In genomic region chr15:42577514-42578031, GRCh38 we compare ENCODE assay signal across 10 cellular contexts. TPM values are rescaled to one million over a fixed set of nuclear protein-coding genes. Genes with fewer than 3 reads are reported as not detected.
A peak's percentile ranks its signal among the peaks of the same experiment; 100 is the strongest.
DNase-seq lines count a peak whose midpoint lies in the region; ATAC-seq and TF ChIP-seq lines count a peak whose summit lies in the region.
"Had no signal": no experiment of that assay in that cellular context is flagged by ENCODE, and none has a peak within 500 bp of the region (broad histone marks: within the 10 kb centered on the region; RNA-seq: fewer than 3 reads in every experiment).

No MANE protein-coding gene starts in this region.

- peak overlapping the region; percentile 65 for H3K4me3 ChIP-seq in ACC112 (ENCODE audit: low read depth, low read length)
- H3K4me3 ChIP-seq in GM12865 (ENCODE audit: low read depth, low read length), result no peak overlapping the region

- no peaks in the 10 kb centered on the region for H3K36me3 Mint-ChIP-seq in activated T-helper 17 cell treated with anti-CD3 and anti-CD28 coated beads, Interleukin-2, amount 50 U/mL, for 72 hours (ENCODE audit: low read depth)
- no peaks in the 10 kb centered on the region for H3K36me3 Mint-ChIP-seq in immature natural killer cell

- H3K27me3 Mint-ChIP-seq in activated T-helper 17 cell treated with anti-CD3 and anti-CD28 coated beads, Interleukin-2, amount 50 U/mL, for 72 hours, result peaks cover 10% of the 10 kb centered on the region
- peaks cover 1 to 11% (median 5%) of the 10 kb centered on the region in 3 donors for H3K27me3 Mint-ChIP-seq in immature natural killer cell (ENCODE audit: low read depth in 3 of 3)
- H3K27me3 Mint-ChIP-seq: activated B cell treated with CpG ODN at 0.5 μM for 24 hours had no signal

- H3K4me1 ChIP-seq in ACC112 (ENCODE audit: control insufficient read depth, insufficient read depth, low read length, unreplicated experiment), result peaks cover 25% of the 10 kb centered on the region

- H3K27me3 ChIP-seq in ACC112 (ENCODE audit: insufficient read depth, low read length), result no peaks in the 10 kb centered on the region

- peak overlapping the region; percentile 92 for H3K4me3 Mint-ChIP-seq in activated T-helper 17 cell treated with anti-CD3 and anti-CD28 coated beads, Interleukin-2, amount 50 U/mL, for 72 hours
- peak overlapping the region; percentile 38 to 65 (median 46) for H3K4me3 Mint-ChIP-seq in immature natural killer cell
- H3K4me3 Mint-ChIP-seq: activated B cell treated with CpG ODN at 0.5 μM for 24 hours had no signal

- H3K79me2 ChIP-seq in ACC112 (ENCODE audit: control insufficient read depth, insufficient read depth, low read length, unreplicated experiment), result peaks cover 9% of the 10 kb centered on the region

- peaks cover 18% of the 10 kb centered on the region for H3K4me1 Mint-ChIP-seq in activated T-helper 17 cell treated with anti-CD3 and anti-CD28 coated beads, Interleukin-2, amount 50 U/mL, for 72 hours
- peaks cover 51 to 62% of the 10 kb centered on the region in 2 donors for H3K4me1 Mint-ChIP-seq in immature natural killer cell

- H3K27ac Mint-ChIP-seq in activated T-helper 17 cell treated with anti-CD3 and anti-CD28 coated beads, Interleukin-2, amount 50 U/mL, for 72 hours, result no peak overlapping the region
- peak overlapping the region; percentile 4 to 74 (median 42) for H3K27ac Mint-ChIP-seq in immature natural killer cell
- H3K27ac Mint-ChIP-seq: activated B cell treated with CpG ODN at 0.5 μM for 24 hours had no signal

- H2AFZ ChIP-seq in ACC112 (ENCODE audit: low read length, unreplicated experiment), result no peak overlapping the region

- TF ChIP-seq CTCF in GM12865 (IDR thresholded peaks at IDR 0.05; ENCODE audit: insufficient read depth, low read depth, low read length, missing control alignments), result no peak

- no peak for ATAC-seq in activated T-helper 17 cell treated with anti-CD3 and anti-CD28 coated beads, Interleukin-2, amount 50 U/mL, for 72 hours (replicated peaks)
- ATAC-seq in HG02840 (IDR thresholded peaks at IDR 0.05; ENCODE audit: low FRiP score, unreplicated experiment) (no peak), GM19467 (IDR thresholded peaks at IDR 0.05; ENCODE audit: unreplicated experiment) (no peak), HG03460 (IDR thresholded peaks at IDR 0.05; ENCODE audit: unreplicated experiment) (no peak)

- H3K27ac ChIP-seq in ACC112 (ENCODE audit: low read depth, low read length), result no peak overlapping the region

- H3K9me3 Mint-ChIP-seq in activated T-helper 17 cell treated with anti-CD3 and anti-CD28 coated beads, Interleukin-2, amount 50 U/mL, for 72 hours, result no peaks in the 10 kb centered on the region
- no peaks in the 10 kb centered on the region for H3K9me3 Mint-ChIP-seq in immature natural killer cell
- H3K9me3 Mint-ChIP-seq: activated B cell treated with CpG ODN at 0.5 μM for 24 hours had no signal

- no peaks in the 10 kb centered on the region for H3K36me3 ChIP-seq in ACC112 (ENCODE audit: insufficient read depth, low read length)

- DNase-seq in GM12865 (ENCODE audit: low read depth) (peak; percentile 32), immature natural killer cell (peak in 1 of 3 donors; percentile 27), NCI-H146 (lab: John Stamatoyannopoulos, UW) (no peak)
- DNase-seq: activated B cell treated with CpG ODN at 0.5 μM for 24 hours, Calu3 had no signal

RNA-seq across cellular contexts. Expression of gene STARD9, which starts 2.2 kb away (rescaled TPM):
- total RNA-seq in activated T-helper 17 cell treated with anti-CD3 and anti-CD28 coated beads, Interleukin-2, amount 50 U/mL, for 72 hours, result 10 to 100 TPM in 1 of 2 donors, 1 to 10 TPM in 1; 9.5 to 10.9 TPM
- polyA plus RNA-seq in immature natural killer cell, result 1 to 10 TPM in 2 of 3 donors, not detected in 1; 1.1 to 2.3 TPM

RNA-seq across cellular contexts. Expression of gene HAUS2, which starts 28.9 kb away (rescaled TPM):
- 10 to 100 TPM; 43.4 to 61.7 TPM for total RNA-seq in activated T-helper 17 cell treated with anti-CD3 and anti-CD28 coated beads, Interleukin-2, amount 50 U/mL, for 72 hours
- polyA plus RNA-seq in immature natural killer cell, result 10 to 100 TPM; 18.5 to 37.0 (median 31.5) TPM

RNA-seq across cellular contexts. Expression of gene LRRC57, which starts 29.0 kb away (rescaled TPM):
- total RNA-seq in activated T-helper 17 cell treated with anti-CD3 and anti-CD28 coated beads, Interleukin-2, amount 50 U/mL, for 72 hours, result 10 to 100 TPM; 18.7 to 21.4 TPM
- 10 to 100 TPM in 1 of 3 donors, 1 to 10 TPM in 2; 1.2 to 14.0 (median 8.6) TPM for polyA plus RNA-seq in immature natural killer cell
